In genomic region chr18:55415258-55415871, GRCh38 we compare ENCODE assay signal across 8 cellular contexts.
DNase-seq lines count a peak whose midpoint lies in the region; ATAC-seq and TF ChIP-seq lines count a peak whose summit lies in the region.

No MANE protein-coding gene starts in this region.

- H3K4me3 ChIP-seq in AG10803 (ENCODE audit: low read length) = no peak overlapping the region
- H3K4me3 ChIP-seq in liver (ENCODE audit: low read depth in 1 of 3, low read length in 3 of 3) = no peak overlapping the region

- H3K4me3 Mint-ChIP-seq in chondrocyte (ENCODE audit: unreplicated experiment) = no peak overlapping the region

- H3K4me1 Mint-ChIP-seq in chondrocyte (ENCODE audit: low read depth) = peaks cover 21% of the 10 kb centered on the region

- no peak overlapping the region for H3K27ac ChIP-seq in liver (ENCODE audit: low read depth in 1 of 2, low read length in 2 of 2)

- H3K27me3 Mint-ChIP-seq in chondrocyte (ENCODE audit: low read depth) = no peaks in the 10 kb centered on the region

- H3K36me3 Mint-ChIP-seq in chondrocyte (ENCODE audit: low read depth) = no peaks in the 10 kb centered on the region

- H3K36me3 ChIP-seq in liver (ENCODE audit: control insufficient read depth in 4 of 4, insufficient read depth in 3 of 4, low read depth in 1 of 4, low read length in 3 of 4) = no peaks in the 10 kb centered on the region

- DNase-seq in AG10803 (ENCODE audit: low read depth) (peak; percentile 86), NCI-H2227 treated with DMSO at 0.1 percent for 48 hours (lab: John Stamatoyannopoulos, UW) (peak; percentile 72), chondrocyte (ENCODE audit: low spot score) (no peak)
- DNase-seq in activated CD4-positive, alpha-beta T cell treated with anti-CD3 and anti-CD28 coated beads for 1 hour = peak; percentile 50
- DNase-seq in stimulated activated CD4-positive, alpha-beta T cell treated with anti-CD3 and anti-CD28 coated beads, TNF-alpha, amount 100 ng/mL, for 4 hours (ENCODE audit: low read depth in 3 of 3) = peak; percentile 31 to 43 (median 35)

- no peak overlapping the region for H3K27ac Mint-ChIP-seq in chondrocyte (ENCODE audit: unreplicated experiment)

- H3K4me1 ChIP-seq in liver (ENCODE audit: control insufficient read depth in 4 of 4, insufficient read depth in 4 of 4, low read length in 3 of 4) = no peaks in the 10 kb centered on the region

- TF ChIP-seq CTCF in AG10803 (conservative IDR thresholded peaks at IDR 0.05; ENCODE audit: low read length) (peak; percentile 94), chondrocyte (IDR thresholded peaks at IDR 0.05) (peak; percentile 99), liver (IDR thresholded peaks at IDR 0.05; ENCODE audit: low read depth, low read length, missing input control) (peak; percentile 84)

- H3K9me3 ChIP-seq in liver (ENCODE audit: control insufficient read depth in 4 of 4, low read length in 3 of 4) = no peaks in the 10 kb centered on the region

- peak; percentile 74 for ATAC-seq in GM18870 (IDR thresholded peaks at IDR 0.05; ENCODE audit: unreplicated experiment)
- peak; percentile 93 for ATAC-seq in HG03159 (IDR thresholded peaks at IDR 0.05; ENCODE audit: unreplicated experiment)

- peak; percentile 96 for TF ChIP-seq RAD21 in liver (IDR thresholded peaks at IDR 0.05)

- WGBS in liver = 17% methylated on average over 6 of the region's 6 CpGs

- H3K9ac ChIP-seq in liver (ENCODE audit: low read depth in 1 of 2, low read length in 2 of 2) = no peak overlapping the region

- H3K27me3 ChIP-seq in liver (ENCODE audit: control insufficient read depth in 4 of 4, insufficient read depth in 4 of 4, low read length in 3 of 4) = peaks cover 0 to 3% (median 0%) of the 10 kb centered on the region in 4 donors

- H3K9me3 Mint-ChIP-seq in chondrocyte (ENCODE audit: low read depth) = no peaks in the 10 kb centered on the region

TF ChIP-seq in liver, 16 proteins besides CTCF, POLR2A, EP300 and RAD21:
- no peak for TF ChIP-seq RXRA (IDR thresholded peaks at IDR 0.05)
